In genomic region chr15:23835944-23836343, GRCh38 we compare ENCODE assay signal across 34 cellular contexts.
"Had no signal": no experiment of that assay in that cellular context is flagged by ENCODE, and none has a peak within 500 bp of the region (broad histone marks: within the 10 kb centered on the region; RNA-seq: fewer than 3 reads in every experiment).

No MANE protein-coding gene starts in this region.

- H3K36me3 Mint-ChIP-seq: activated CD4-positive, alpha-beta memory T cell treated with anti-CD3 and anti-CD28 coated beads for 36 hours; activated CD8-positive, alpha-beta memory T cell treated with anti-CD3 and anti-CD28 coated beads, Interleukin-2, amount 10 ng/mL, durations not matched to agents 7 days and 5 days; activated naive CD4-positive, alpha-beta T cell treated with anti-CD3 and anti-CD28 coated beads, Interleukin-2, amount 50 U/mL, for 24 hours; activated naive CD8-positive, alpha-beta T cell treated with anti-CD3 and anti-CD28 coated beads for 36 hours had no signal

- H3K27me3 Mint-ChIP-seq: activated CD4-positive, alpha-beta memory T cell treated with anti-CD3 and anti-CD28 coated beads for 36 hours; activated CD4-positive, alpha-beta T cell treated with anti-CD3 and anti-CD28 coated beads for 36 hours; activated CD4-positive, alpha-beta T cell treated with anti-CD3 and anti-CD28 coated beads, Interleukin-2, amount 10 ng/mL, durations not matched to agents 24 days and 14 days; activated CD8-positive, alpha-beta memory T cell treated with anti-CD3 and anti-CD28 coated beads, Interleukin-2, amount 10 ng/mL, durations not matched to agents 7 days and 5 days; activated naive CD4-positive, alpha-beta T cell treated with anti-CD3 and anti-CD28 coated beads, Interleukin-2, amount 50 U/mL, for 24 hours; activated naive CD8-positive, alpha-beta T cell treated with anti-CD3 and anti-CD28 coated beads for 36 hours; activated naive CD8-positive, alpha-beta T cell treated with anti-CD3 and anti-CD28 coated beads, Interleukin-2, amount 50 U/mL, for 24 hours; central memory CD8-positive, alpha-beta T cell had no signal

- H3K9me3 Mint-ChIP-seq: activated naive CD4-positive, alpha-beta T cell treated with anti-CD3 and anti-CD28 coated beads, Interleukin-2, amount 50 U/mL, for 24 hours had no signal

- FAIRE-seq: endometrium, endothelial cell of umbilical vein had no signal

- DNase-seq: activated CD4-positive, alpha-beta memory T cell treated with anti-CD3 and anti-CD28 coated beads for 36 hours; activated CD4-positive, alpha-beta T cell treated with anti-CD3 and anti-CD28 coated beads for 36 hours; activated CD4-positive, alpha-beta T cell treated with anti-CD3 and anti-CD28 coated beads, Interleukin-2, amount 10 ng/mL, durations not matched to agents 24 days and 14 days; activated CD4-positive, CD25-positive, alpha-beta regulatory T cell; activated CD4-positive, CD25-positive, alpha-beta regulatory T cell treated with anti-CD3 and anti-CD28 coated beads, Interleukin-2, amount 50 U/mL, for 72 hours; activated CD8-positive, alpha-beta memory T cell treated with anti-CD3 and anti-CD28 coated beads, Interleukin-2, amount 10 ng/mL, durations not matched to agents 7 days and 5 days; activated CD8-positive, alpha-beta memory T cell treated with anti-CD3 and anti-CD28 coated beads, Interleukin-2, amount 50 U/mL, for 4 hours; activated CD8-positive, alpha-beta T cell treated with anti-CD3 and anti-CD28 coated beads, Interleukin-2, amount 10 ng/mL, durations not matched to agents 7 days and 5 days; activated effector memory CD4-positive, alpha-beta T cell treated with anti-CD3 and anti-CD28 coated beads, Interleukin-2, amount 50 U/mL, for 16 hours; activated naive CD4-positive, alpha-beta T cell treated with anti-CD3 and anti-CD28 coated beads for 36 hours; activated naive CD8-positive, alpha-beta T cell treated with anti-CD3 and anti-CD28 coated beads for 36 hours; activated naive CD8-positive, alpha-beta T cell treated with anti-CD3 and anti-CD28 coated beads, Interleukin-2, amount 50 U/mL, for 24 hours; activated T-cell treated with anti-CD3 and anti-CD28 coated beads, Interleukin-2, amount 50 U/mL, for 1 hour; activated T-cell treated with anti-CD3 and anti-CD28 coated beads, Interleukin-2, amount 50 U/mL, for 48 hours; adrenal gland; amygdala; aorta; dermis blood vessel endothelial cell; effector CD4-positive, alpha-beta T cell; esophagus squamous epithelium; foreskin melanocyte; heart right ventricle; T-helper 2 cell had no signal

- H3K27me3 ChIP-seq: adrenal gland, breast epithelium, esophagus squamous epithelium, heart right ventricle had no signal

- H3K4me3 ChIP-seq: adrenal gland, breast epithelium, coronary artery, esophagus squamous epithelium, gastroesophageal sphincter, heart right ventricle had no signal

- H3K36me3 ChIP-seq: adrenal gland, breast epithelium, esophagus squamous epithelium, gastroesophageal sphincter, heart right ventricle had no signal

- H3K27ac Mint-ChIP-seq: activated CD4-positive, alpha-beta memory T cell treated with anti-CD3 and anti-CD28 coated beads for 36 hours; activated CD4-positive, alpha-beta T cell treated with anti-CD3 and anti-CD28 coated beads for 36 hours; activated CD4-positive, alpha-beta T cell treated with anti-CD3 and anti-CD28 coated beads, Interleukin-2, amount 10 ng/mL, durations not matched to agents 24 days and 14 days; activated CD8-positive, alpha-beta memory T cell treated with anti-CD3 and anti-CD28 coated beads, Interleukin-2, amount 10 ng/mL, durations not matched to agents 7 days and 5 days; activated CD8-positive, alpha-beta T cell treated with anti-CD3 and anti-CD28 coated beads, Interleukin-2, amount 10 ng/mL, durations not matched to agents 7 days and 5 days; activated naive CD4-positive, alpha-beta T cell treated with anti-CD3 and anti-CD28 coated beads for 36 hours; activated naive CD4-positive, alpha-beta T cell treated with anti-CD3 and anti-CD28 coated beads, Interleukin-2, amount 50 U/mL, for 24 hours; activated naive CD8-positive, alpha-beta T cell treated with anti-CD3 and anti-CD28 coated beads for 36 hours; activated naive CD8-positive, alpha-beta T cell treated with anti-CD3 and anti-CD28 coated beads, Interleukin-2, amount 50 U/mL, for 24 hours; activated T-helper 1 cell treated with anti-CD3 and anti-CD28 coated beads, Interleukin-12 subunit alpha, Interleukin-12 subunit beta, Interleukin-2, Interleukin-4 antibody, amounts not matched to agents 30 ng/mL and 10 ng/mL and 1 ng/mL, durations not matched to agents 14 hours and 24 hours and 36 hours; activated T-helper 2 cell treated with anti-CD3 and anti-CD28 coated beads, Interferon-gamma antibody, Interleukin-2, Interleukin-4, amounts not matched to agents 10 μg/mL and 5 μg/mL and 100 μg/mL, durations not matched to agents 14 hours and 24 hours and 36 hours; brain had no signal

- H3K4me3 Mint-ChIP-seq: activated CD4-positive, alpha-beta memory T cell treated with anti-CD3 and anti-CD28 coated beads for 36 hours; activated CD4-positive, alpha-beta T cell treated with anti-CD3 and anti-CD28 coated beads for 36 hours; activated CD4-positive, alpha-beta T cell treated with anti-CD3 and anti-CD28 coated beads, Interleukin-2, amount 10 ng/mL, durations not matched to agents 24 days and 14 days; activated CD8-positive, alpha-beta memory T cell treated with anti-CD3 and anti-CD28 coated beads, Interleukin-2, amount 10 ng/mL, durations not matched to agents 7 days and 5 days; activated CD8-positive, alpha-beta T cell treated with anti-CD3 and anti-CD28 coated beads, Interleukin-2, amount 10 ng/mL, durations not matched to agents 7 days and 5 days; activated naive CD4-positive, alpha-beta T cell treated with anti-CD3 and anti-CD28 coated beads for 36 hours; activated naive CD4-positive, alpha-beta T cell treated with anti-CD3 and anti-CD28 coated beads, Interleukin-2, amount 50 U/mL, for 24 hours; activated naive CD8-positive, alpha-beta T cell treated with anti-CD3 and anti-CD28 coated beads for 36 hours; activated naive CD8-positive, alpha-beta T cell treated with anti-CD3 and anti-CD28 coated beads, Interleukin-2, amount 50 U/mL, for 24 hours; activated T-helper 1 cell treated with anti-CD3 and anti-CD28 coated beads, Interleukin-12 subunit alpha, Interleukin-12 subunit beta, Interleukin-2, Interleukin-4 antibody, amounts not matched to agents 30 ng/mL and 10 ng/mL and 1 ng/mL, durations not matched to agents 14 hours and 24 hours and 36 hours; brain; central memory CD8-positive, alpha-beta T cell had no signal

- H3K27ac ChIP-seq: adrenal gland, breast epithelium, coronary artery, epithelial cell of prostate, esophagus squamous epithelium, gastroesophageal sphincter, heart right ventricle had no signal

- H3K9me3 ChIP-seq: adrenal gland, gastroesophageal sphincter had no signal

- H3K4me1 ChIP-seq: adrenal gland, breast epithelium, esophagus squamous epithelium, gastroesophageal sphincter, heart right ventricle had no signal

- H3K4me1 Mint-ChIP-seq: activated CD4-positive, alpha-beta T cell treated with anti-CD3 and anti-CD28 coated beads for 36 hours; activated CD4-positive, alpha-beta T cell treated with anti-CD3 and anti-CD28 coated beads, Interleukin-2, amount 10 ng/mL, durations not matched to agents 24 days and 14 days; activated CD8-positive, alpha-beta memory T cell treated with anti-CD3 and anti-CD28 coated beads, Interleukin-2, amount 10 ng/mL, durations not matched to agents 7 days and 5 days; activated naive CD4-positive, alpha-beta T cell treated with anti-CD3 and anti-CD28 coated beads, Interleukin-2, amount 50 U/mL, for 24 hours; activated naive CD8-positive, alpha-beta T cell treated with anti-CD3 and anti-CD28 coated beads for 36 hours; activated naive CD8-positive, alpha-beta T cell treated with anti-CD3 and anti-CD28 coated beads, Interleukin-2, amount 50 U/mL, for 24 hours; central memory CD8-positive, alpha-beta T cell had no signal
